In the genomic region with DNA sequence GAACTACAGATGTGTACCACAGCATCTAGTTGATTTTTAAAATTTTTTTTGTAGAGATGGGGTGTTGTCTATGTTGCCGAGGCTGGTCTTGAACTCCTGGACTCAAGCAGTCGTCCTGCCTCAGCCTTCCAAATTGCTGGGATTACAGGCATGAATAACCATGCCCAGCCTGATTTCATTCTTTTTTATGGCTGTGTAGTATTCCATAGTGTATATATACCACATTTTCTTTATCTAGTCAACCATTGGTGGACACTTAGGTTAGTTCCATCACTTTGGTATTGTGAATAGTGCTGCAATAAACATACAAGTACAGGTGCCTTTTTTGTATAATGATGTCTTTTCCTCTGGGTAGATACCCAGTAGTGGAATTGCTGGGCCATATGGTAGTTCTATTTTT, we compare ENCODE assay signal across 25 cellular contexts.
"Had no signal": no experiment of that assay in that cellular context is flagged by ENCODE, and none has a peak within 500 bp of the region (broad histone marks: within the 10 kb centered on the region; RNA-seq: fewer than 3 reads in every experiment).

No MANE protein-coding gene starts in this region.

- ATAC-seq: left colon; left lung; mucosa of descending colon; naive thymus-derived CD4-positive, alpha-beta T cell; natural killer cell treated with Interleukin-12 subunit alpha and Interleukin-12 subunit beta and Interleukin-15 and Interleukin-18, amount 100 ng/mL, for 72 hours; right cardiac atrium; sciatic nerve; stimulated activated naive B cell treated with anti-CD40 and anti-IgM and Interleukin-4, amounts not matched to agents 10 μg/mL and 1 μg/mL and 100 μg/mL, for 72 hours; stimulated activated naive CD8-positive, alpha-beta T cell treated with anti-CD3 and anti-CD28 coated beads, Interleukin-15, Interleukin-2, amounts not matched to agents 100 U/mL and 50 U/mL, for 24 hours; upper lobe of right lung had no signal

- H3K36me3 Mint-ChIP-seq: immature natural killer cell; memory B cell; natural killer cell treated with Interleukin-12 subunit alpha and Interleukin-12 subunit beta and Interleukin-15 and Interleukin-18, amount 100 ng/mL, for 72 hours had no signal

- H3K9me3 Mint-ChIP-seq: immature natural killer cell; memory B cell; naive thymus-derived CD4-positive, alpha-beta T cell; natural killer cell treated with Interleukin-12 subunit alpha and Interleukin-12 subunit beta and Interleukin-15 and Interleukin-18, amount 100 ng/mL, for 72 hours; stimulated activated naive B cell treated with anti-CD40 and anti-IgM and Interleukin-4, amounts not matched to agents 10 μg/mL and 1 μg/mL and 100 μg/mL, for 72 hours had no signal

- H3K4me3 ChIP-seq: left lung, mucosa of descending colon, ovary, skin epidermis, stomach, testis, thyroid gland, upper lobe of right lung had no signal

- DNase-seq: immature natural killer cell; kidney; left colon; left lung; mucosa of descending colon; naive thymus-derived CD4-positive, alpha-beta T cell; ovary; retina; right cardiac atrium; stimulated activated CD4-positive, alpha-beta T cell treated with anti-CD3 and anti-CD28 coated beads, Interleukin-12 subunit alpha, Interleukin-12 subunit beta, amount 100 ng/mL, for 4 hours; stimulated activated CD4-positive, alpha-beta T cell treated with anti-CD3 and anti-CD28 coated beads, Interleukin-15, amount 100 ng/mL, for 24 hours; stimulated activated CD4-positive, alpha-beta T cell treated with anti-CD3 and anti-CD28 coated beads, Interleukin-2, amount 100 ng/mL, for 24 hours; stimulated activated CD4-positive, alpha-beta T cell treated with anti-CD3 and anti-CD28 coated beads, Interleukin-4, amount 100 ng/mL, for 1 hour; stimulated activated naive B cell treated with anti-CD40 and anti-IgM and Interleukin-4, amounts not matched to agents 10 μg/mL and 1 μg/mL and 100 μg/mL, for 72 hours; stimulated activated naive CD8-positive, alpha-beta T cell treated with anti-CD3 and anti-CD28 coated beads, Interleukin-15, Interleukin-2, amounts not matched to agents 100 U/mL and 50 U/mL, for 24 hours; stomach; testis; thyroid gland; trophoblast cell; upper lobe of right lung had no signal

- H3K27me3 ChIP-seq: left lung, ovary, stomach, testis, thyroid gland, upper lobe of right lung had no signal

- H3K36me3 ChIP-seq: left lung, ovary, stomach, thyroid gland, upper lobe of right lung had no signal

- H3K27ac ChIP-seq: ovary, skin epidermis, stomach, testis, thyroid gland had no signal

- H3K27me3 Mint-ChIP-seq: memory B cell; naive thymus-derived CD4-positive, alpha-beta T cell; natural killer cell treated with Interleukin-12 subunit alpha and Interleukin-12 subunit beta and Interleukin-15 and Interleukin-18, amount 100 ng/mL, for 72 hours; progenitor cell of endocrine pancreas; stimulated activated naive B cell treated with anti-CD40 and anti-IgM and Interleukin-4, amounts not matched to agents 10 μg/mL and 1 μg/mL and 100 μg/mL, for 72 hours had no signal

- H3K4me3 Mint-ChIP-seq: immature natural killer cell; memory B cell; naive thymus-derived CD4-positive, alpha-beta T cell; natural killer cell treated with Interleukin-12 subunit alpha and Interleukin-12 subunit beta and Interleukin-15 and Interleukin-18, amount 100 ng/mL, for 72 hours; stimulated activated naive B cell treated with anti-CD40 and anti-IgM and Interleukin-4, amounts not matched to agents 10 μg/mL and 1 μg/mL and 100 μg/mL, for 72 hours had no signal

- H3K9me3 ChIP-seq: left lung, mucosa of descending colon, ovary, stomach, testis, thyroid gland, upper lobe of right lung had no signal

- H3K27ac Mint-ChIP-seq: memory B cell; naive thymus-derived CD4-positive, alpha-beta T cell; natural killer cell treated with Interleukin-12 subunit alpha and Interleukin-12 subunit beta and Interleukin-15 and Interleukin-18, amount 100 ng/mL, for 72 hours; progenitor cell of endocrine pancreas; stimulated activated naive B cell treated with anti-CD40 and anti-IgM and Interleukin-4, amounts not matched to agents 10 μg/mL and 1 μg/mL and 100 μg/mL, for 72 hours had no signal
